In genomic region chr2:233251306-233252116, GRCh38 we compare ENCODE assay signal across 1 cellular context.
TF ChIP-seq lines count a peak whose summit lies in the region.

ATG16L1 (plus strand) TSS chr2:233251673; CDS start chr2:233251828, 155 bp downstream.

TF ChIP-seq in HCT116, 20 proteins besides CTCF, POLR2A, EP300 and RAD21 (continued from another document):
- no peak for TF ChIP-seq ZBTB33 (IDR thresholded peaks at IDR 0.05; ENCODE audit: extremely low read depth, insufficient replicate concordance, low read length)
- no peak for TF ChIP-seq FOSL1 (IDR thresholded peaks at IDR 0.05; ENCODE audit: low read depth)
